ENCODE assay signal across 9 cellular contexts in the genomic region with DNA sequence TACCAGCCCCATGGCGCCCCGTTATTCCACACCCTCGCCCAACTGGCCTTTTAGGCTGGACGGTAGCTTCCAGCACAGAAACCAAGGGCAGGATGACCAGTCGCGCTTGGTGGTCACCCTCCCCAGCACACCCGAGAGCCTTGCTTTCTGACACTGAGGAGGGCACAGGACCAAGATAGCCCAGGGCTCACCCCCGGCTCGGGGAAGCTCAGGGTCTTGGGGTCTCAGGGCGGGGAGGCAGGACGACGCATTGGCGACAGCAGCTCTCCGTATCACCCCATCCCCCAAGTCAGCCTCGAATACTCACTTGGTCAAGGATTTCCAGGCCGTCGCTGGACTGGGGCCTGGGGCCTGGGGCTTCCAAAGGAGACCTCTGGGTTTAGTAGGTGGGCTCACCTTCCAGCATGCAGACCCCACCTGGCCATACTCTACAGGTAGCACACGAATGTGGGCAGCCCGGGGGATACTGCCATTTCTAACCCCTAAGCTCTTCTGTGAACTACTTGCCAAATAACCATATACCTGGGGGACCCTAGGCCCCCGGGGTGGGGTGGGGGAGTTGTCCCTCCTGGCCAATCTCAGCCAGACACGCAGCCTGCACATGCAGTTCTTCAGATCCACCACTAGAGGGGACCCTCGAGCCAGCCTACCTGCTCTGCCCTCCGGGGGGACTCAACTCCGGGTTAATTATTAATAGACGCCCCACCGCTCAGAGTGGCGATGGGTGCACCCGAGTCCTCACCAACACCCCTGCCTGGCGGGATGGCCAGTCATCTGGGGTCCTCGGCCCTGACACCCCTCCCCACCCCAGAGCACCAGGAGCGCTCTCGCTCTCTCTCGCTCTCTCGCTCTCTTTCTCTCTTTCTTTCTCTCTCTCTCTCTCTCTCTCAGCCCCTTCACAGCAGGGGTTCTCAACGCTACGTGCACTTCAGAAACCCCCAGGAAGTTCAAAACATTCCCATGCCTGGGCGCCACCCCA. TPM values are rescaled to one million over a fixed set of nuclear protein-coding genes. Genes with fewer than 3 reads are reported as not detected.
DNase-seq lines count a peak whose midpoint lies in the region; ATAC-seq and TF ChIP-seq lines count a peak whose summit lies in the region.
"Had no signal": no experiment of that assay in that cellular context is flagged by ENCODE, and none has a peak within 500 bp of the region (broad histone marks: within the 10 kb centered on the region; RNA-seq: fewer than 3 reads in every experiment).

No MANE protein-coding gene starts in this region.

- peaks cover 0 to under 1% (median 0%) of the 10 kb centered on the region in 5 experiments for H3K9me3 Mint-ChIP-seq in brain
- H3K9me3 Mint-ChIP-seq: dendritic cell treated with granulocyte-macrophage colony-stimulating factor and Interleukin-4, amounts not matched to agents 40 ng/mL and 50 ng/mL, for 4 days had no signal

- peak; percentile 82 to 96 for TF ChIP-seq CTCF in brain (conservative IDR thresholded peaks at IDR 0.05)

- peak overlapping the region in 3 of 5 experiments; percentile 22 to 51 (median 28) for H3K27ac Mint-ChIP-seq in brain
- H3K27ac Mint-ChIP-seq: dendritic cell treated with granulocyte-macrophage colony-stimulating factor and Interleukin-4, amounts not matched to agents 40 ng/mL and 50 ng/mL, for 4 days had no signal

- H3K4me1 Mint-ChIP-seq in brain, result peaks cover 17% of the 10 kb centered on the region

- ATAC-seq in HG03439 (IDR thresholded peaks at IDR 0.05; ENCODE audit: unreplicated experiment), result no peak
- ATAC-seq in HG03442 (IDR thresholded peaks at IDR 0.05; ENCODE audit: unreplicated experiment), result no peak

- H3K4me3 ChIP-seq in Jurkat, Clone E6-1 (ENCODE audit: low read length), result no peak overlapping the region

- DNase-seq in EH (ENCODE audit: low read depth), result peak; percentile 53
- DNase-seq in Jurkat, Clone E6-1 (ENCODE audit: low read depth, low spot score), result peak; percentile 46
- DNase-seq in T-helper 2 cell, result peak; percentile 30 to 57 (median 41)
- peak; percentile 93 for DNase-seq in iPS-NIHi7 (ENCODE audit: extremely low spot score)
- DNase-seq in stimulated activated CD4-positive, alpha-beta T cell treated with anti-CD3 and anti-CD28 coated beads, TNF-alpha, amount 100 ng/mL, for 1 hour (ENCODE audit: low read depth in 3 of 3, low spot score in 1 of 3), result peak in 2 of 3 donors; percentile 30 to 37

- peaks cover 34% of the 10 kb centered on the region for H3K36me3 Mint-ChIP-seq in brain

- H3K4me3 Mint-ChIP-seq in brain, result peak overlapping the region in 2 of 5 experiments; percentile 41 to 64
- H3K4me3 Mint-ChIP-seq: dendritic cell treated with granulocyte-macrophage colony-stimulating factor and Interleukin-4, amounts not matched to agents 40 ng/mL and 50 ng/mL, for 4 days had no signal

- H3K27me3 Mint-ChIP-seq in brain, result no peaks in the 10 kb centered on the region

RNA-seq across cellular contexts. Expression of a gene that starts 30.0 kb away (rescaled TPM):
- 8.1 TPM for polyA plus RNA-seq in Jurkat, Clone E6-1 (2012; ENCODE audit: insufficient read depth, insufficient read length)
- 60.6 TPM for polyA plus RNA-seq in brain (ENCODE audit: insufficient read depth, low read depth, low replicate concordance)

RNA-seq across cellular contexts. Expression of a gene that starts 30.8 kb away (rescaled TPM):
- polyA plus RNA-seq in Jurkat, Clone E6-1 (2012; ENCODE audit: insufficient read depth, insufficient read length), result 6.8 TPM
- polyA plus RNA-seq in brain (ENCODE audit: insufficient read depth, low read depth, low replicate concordance), result 10.0 TPM

Comparison
In these comparisons a context has a peak if more than half of its experiments do, and no peak if none do; other contexts are left out.
1. DNase-seq: peak in every context shown above with its lines; median percentile 93 in iPS-NIHi7; 53 in EH; 46 in Jurkat, Clone E6-1; 41 in T-helper 2 cell; 34 in stimulated activated CD4-positive, alpha-beta T cell treated with anti-CD3 and anti-CD28 coated beads, TNF-alpha, amount 100 ng/mL, for 1 hour.